34 cellular contexts compared by ENCODE assay signal in genomic region chr11:132367293-132367692, GRCh38.
"Had no signal": no experiment of that assay in that cellular context is flagged by ENCODE, and none has a peak within 500 bp of the region (broad histone marks: within the 10 kb centered on the region; RNA-seq: fewer than 3 reads in every experiment).

No MANE protein-coding gene starts in this region.

- H3K4me3 ChIP-seq: ascending aorta, body of pancreas, breast epithelium, cardiac muscle cell had no signal

- H3K9me3 ChIP-seq: adrenal gland, ascending aorta, body of pancreas had no signal

- H3K27ac ChIP-seq: adrenal gland, ascending aorta, body of pancreas, brain microvascular endothelial cell, breast epithelium, cardiac muscle cell had no signal

- H3K36me3 ChIP-seq: adrenal gland, ascending aorta, brain microvascular endothelial cell, breast epithelium, cardiac muscle cell had no signal

- FAIRE-seq: astrocyte, bronchial epithelial cell had no signal

- H3K4me1 ChIP-seq: adrenal gland, ascending aorta, body of pancreas, breast epithelium had no signal

- DNase-seq: activated effector memory CD4-positive, alpha-beta T cell treated with anti-CD3 and anti-CD28 coated beads, Interleukin-2, amount 50 U/mL, for 16 hours; activated effector memory CD4-positive, alpha-beta T cell treated with Interleukin-2 at 50 U/mL for 16 hours; activated gamma-delta T cell; activated gamma-delta T cell treated with Interleukin-2 at 50 U/mL for 16 hours; activated naive CD4-positive, alpha-beta T cell; activated naive CD4-positive, alpha-beta T cell treated with anti-CD3 and anti-CD28 coated beads for 36 hours; activated naive CD4-positive, alpha-beta T cell treated with anti-CD3 and anti-CD28 coated beads, Interleukin-2, amount 10 ng/mL, durations not matched to agents 7 days and 5 days; activated naive CD4-positive, alpha-beta T cell treated with anti-CD3 and anti-CD28 coated beads, Interleukin-2, amount 50 U/mL, for 16 hours; activated naive CD4-positive, alpha-beta T cell treated with Interleukin-2 at 50 U/mL for 16 hours; activated naive CD8-positive, alpha-beta T cell treated with anti-CD3 and anti-CD28 coated beads for 36 hours; activated naive CD8-positive, alpha-beta T cell treated with anti-CD3 and anti-CD28 coated beads, Interleukin-2, amount 10 ng/mL, durations not matched to agents 7 days and 5 days; activated naive CD8-positive, alpha-beta T cell treated with anti-CD3 and anti-CD28 coated beads, Interleukin-2, amount 50 U/mL, for 24 hours; activated T-cell treated with anti-CD3 and anti-CD28 coated beads, Interleukin-2, amount 50 U/mL, for 1 hour; activated T-cell treated with anti-CD3 and anti-CD28 coated beads, Interleukin-2, amount 50 U/mL, for 24 hours; activated T-cell treated with anti-CD3 and anti-CD28 coated beads, Interleukin-2, amount 50 U/mL, for 4 hours; activated T-cell treated with anti-CD3 and anti-CD28 coated beads, Interleukin-2, amount 50 U/mL, for 48 hours; activated T-cell treated with anti-CD3 and anti-CD28 coated beads, Interleukin-2, amount 50 U/mL, for 72 hours; adrenal gland; amniotic stem cell; amygdala; anterior cingulate cortex; aorta; body of pancreas; brain microvascular endothelial cell; caudate nucleus; central memory CD4-positive, alpha-beta T cell; cerebellar nuclear complex had no signal

- ATAC-seq: activated naive CD4-positive, alpha-beta T cell treated with anti-CD3 and anti-CD28 coated beads, Interleukin-2, amount 50 U/mL, for 72 hours; activated naive CD8-positive, alpha-beta T cell treated with anti-CD3 and anti-CD28 coated beads, Interleukin-2, amount 50 U/mL, for 24 hours; activated T-cell treated with anti-CD3 and anti-CD28 coated beads, Interleukin-2, amount 50 U/mL, for 4 hours; activated T-cell treated with anti-CD3 and anti-CD28 coated beads, Interleukin-2, amount 50 U/mL, for 72 hours; activated T-helper 17 cell treated with anti-CD3 and anti-CD28 coated beads, Interleukin-2, amount 50 U/mL, for 72 hours; body of pancreas had no signal

- H3K27me3 ChIP-seq: adrenal gland, ascending aorta, body of pancreas, brain microvascular endothelial cell, breast epithelium, cardiac muscle cell had no signal
